In genomic region chr17:42018988-42019387, GRCh38 we compare ENCODE assay signal across 13 cellular contexts. TPM values are rescaled to one million over a fixed set of nuclear protein-coding genes. Genes with fewer than 3 reads are reported as not detected.
DNase-seq lines count a peak whose midpoint lies in the region; ATAC-seq and TF ChIP-seq lines count a peak whose summit lies in the region.
"Had no signal": no experiment of that assay in that cellular context is flagged by ENCODE, and none has a peak within 500 bp of the region (broad histone marks: within the 10 kb centered on the region; RNA-seq: fewer than 3 reads in every experiment).

No MANE protein-coding gene starts in this region.

- POLR2A ChIA-PET in T-cell (lab: Charles Lee) = interaction anchor here in 1 of 2 donors (1.6 kb wide), 1 partner anchor 88 kb away, joined by 3 read pairs; the partner anchor contains the start of gene ODAD4

- CTCF ChIA-PET in activated naive CD4-positive, alpha-beta T cell treated with anti-CD3 and anti-CD28 coated beads, Interleukin-2, amount 10 ng/mL, durations not matched to agents 7 days and 5 days (lab: Charles Lee) = interaction anchor here (0.7 to 14.4 kb wide), 6 partner anchors 43 to 159 kb away, joined by 3 to 222 read pairs (median 4); partner anchors contain the start of genes CNP, DHX58 and KAT2A
- CTCF ChIA-PET in T-cell (lab: Charles Lee) = interaction anchor here (0.6 to 1.9 kb wide), 3 partner anchors 8 to 586 kb away, joined by 5 to 11 read pairs (median 7); no protein-coding TSS in a partner anchor

- DNase-seq in activated naive CD4-positive, alpha-beta T cell treated with anti-CD3 and anti-CD28 coated beads, Interleukin-2, amount 10 ng/mL, durations not matched to agents 7 days and 5 days = no peak
- DNase-seq in activated naive CD4-positive, alpha-beta T cell (lab: John Stamatoyannopoulos, UW) = no peak
- DNase-seq in T-cell = no peak
- DNase-seq in effector memory CD8-positive, alpha-beta T cell = no peak
- no peak for DNase-seq in progenitor cell of endocrine pancreas (ENCODE audit: low spot score, unreplicated experiment)
- no peak for DNase-seq in T1000 (lab: John Stamatoyannopoulos, UW)
- DNase-seq: activated CD4-positive, CD25-positive, alpha-beta regulatory T cell treated with anti-CD3 and anti-CD28 coated beads, Interleukin-2, amount 50 U/mL, for 72 hours; GDM1; kidney glomerular epithelial cell; occipital lobe; stimulated activated CD4-positive, alpha-beta T cell treated with anti-CD3 and anti-CD28 coated beads, Interleukin-2, amount 100 ng/mL, for 48 hours had no signal

- H3K27me3 Mint-ChIP-seq in activated naive CD4-positive, alpha-beta T cell treated with anti-CD3 and anti-CD28 coated beads, Interleukin-2, amount 10 ng/mL, durations not matched to agents 7 days and 5 days = no peaks in the 10 kb centered on the region
- H3K27me3 Mint-ChIP-seq in T-cell = no peaks in the 10 kb centered on the region
- H3K27me3 Mint-ChIP-seq in effector memory CD8-positive, alpha-beta T cell = no peaks in the 10 kb centered on the region
- H3K27me3 Mint-ChIP-seq in progenitor cell of endocrine pancreas = no peaks in the 10 kb centered on the region

- no peak for TF ChIP-seq CTCF in progenitor cell of endocrine pancreas (IDR thresholded peaks at IDR 0.05; ENCODE audit: unreplicated experiment)

- peaks cover 15% of the 10 kb centered on the region for H3K36me3 Mint-ChIP-seq in activated naive CD4-positive, alpha-beta T cell treated with anti-CD3 and anti-CD28 coated beads, Interleukin-2, amount 10 ng/mL, durations not matched to agents 7 days and 5 days
- peaks cover 11% of the 10 kb centered on the region for H3K36me3 Mint-ChIP-seq in T-cell
- H3K36me3 Mint-ChIP-seq in effector memory CD8-positive, alpha-beta T cell (ENCODE audit: insufficient read depth) = peaks cover 30% of the 10 kb centered on the region
- peaks cover 4% of the 10 kb centered on the region for H3K36me3 Mint-ChIP-seq in progenitor cell of endocrine pancreas (ENCODE audit: insufficient read depth)

- H3K9me3 Mint-ChIP-seq in activated naive CD4-positive, alpha-beta T cell treated with anti-CD3 and anti-CD28 coated beads, Interleukin-2, amount 10 ng/mL, durations not matched to agents 7 days and 5 days = no peaks in the 10 kb centered on the region
- H3K9me3 Mint-ChIP-seq in T-cell = no peaks in the 10 kb centered on the region
- peaks cover 0 to 2% of the 10 kb centered on the region in 2 donors for H3K9me3 Mint-ChIP-seq in effector memory CD8-positive, alpha-beta T cell
- no peaks in the 10 kb centered on the region for H3K9me3 Mint-ChIP-seq in progenitor cell of endocrine pancreas (ENCODE audit: low read depth)

- H3K4me1 Mint-ChIP-seq in activated naive CD4-positive, alpha-beta T cell treated with anti-CD3 and anti-CD28 coated beads, Interleukin-2, amount 10 ng/mL, durations not matched to agents 7 days and 5 days = peaks cover 56% of the 10 kb centered on the region
- peaks cover 57 to 70% (median 65%) of the 10 kb centered on the region in 3 donors for H3K4me1 Mint-ChIP-seq in T-cell
- H3K4me1 Mint-ChIP-seq in effector memory CD8-positive, alpha-beta T cell (ENCODE audit: low read depth in 2 of 2) = peaks cover 50 to 53% of the 10 kb centered on the region in 2 donors
- peaks cover 22% of the 10 kb centered on the region for H3K4me1 Mint-ChIP-seq in progenitor cell of endocrine pancreas (ENCODE audit: low read depth)

- H3K4me3 Mint-ChIP-seq in activated naive CD4-positive, alpha-beta T cell treated with anti-CD3 and anti-CD28 coated beads, Interleukin-2, amount 10 ng/mL, durations not matched to agents 7 days and 5 days = peak overlapping the region; percentile 21
- H3K4me3 Mint-ChIP-seq in T-cell = peak overlapping the region; percentile 93 to 100 (median 99)
- peak overlapping the region; percentile 96 to 99 for H3K4me3 Mint-ChIP-seq in effector memory CD8-positive, alpha-beta T cell
- peak overlapping the region; percentile 88 for H3K4me3 Mint-ChIP-seq in progenitor cell of endocrine pancreas (ENCODE audit: low read depth)

- ATAC-seq in T-cell (replicated peaks in 1 of 4) (no peak), HG03571 (IDR thresholded peaks at IDR 0.05; ENCODE audit: unreplicated experiment) (no peak), HG02973 (IDR thresholded peaks at IDR 0.05; ENCODE audit: unreplicated experiment) (no peak)
- ATAC-seq in effector memory CD8-positive, alpha-beta T cell (replicated peaks) = no peak

- no peak overlapping the region for H3K27ac Mint-ChIP-seq in activated naive CD4-positive, alpha-beta T cell treated with anti-CD3 and anti-CD28 coated beads, Interleukin-2, amount 10 ng/mL, durations not matched to agents 7 days and 5 days
- H3K27ac Mint-ChIP-seq in T-cell (no peak overlapping the region), progenitor cell of endocrine pancreas (peak overlapping the region; percentile 20)
- H3K27ac Mint-ChIP-seq in effector memory CD8-positive, alpha-beta T cell = no peak overlapping the region

RNA-seq across cellular contexts. Expression of gene NKIRAS2, which starts 0.9 kb away (rescaled TPM):
- total RNA-seq in T-cell (10 to 100 TPM; 11.0 to 19.6 (median 18.4) TPM), progenitor cell of endocrine pancreas (44.8 and 48.1 TPM in 2 replicates)

RNA-seq across cellular contexts. Expression of gene DNAJC7, which starts 1.7 kb away (rescaled TPM):
- total RNA-seq in T-cell = 100 to 1,000 TPM; 107 to 129 (median 112) TPM
- 113 and 117 TPM in 2 replicates for total RNA-seq in progenitor cell of endocrine pancreas

RNA-seq across cellular contexts. Expression of gene C17orf113, which starts 31.4 kb away (rescaled TPM):
- total RNA-seq in T-cell = 1 to 10 TPM in 1 of 5 donors, under 1 TPM in 4; 0.35 to 1.1 (median 0.89) TPM
- total RNA-seq in progenitor cell of endocrine pancreas = 3.2 and 3.7 TPM in 2 replicates

RNA-seq across cellular contexts. Expression of gene CNP, which starts 52.4 kb away (rescaled TPM):
- total RNA-seq in T-cell (10 to 100 TPM; 24.4 to 36.2 (median 34.3) TPM), progenitor cell of endocrine pancreas (98.7 and 102 TPM in 2 replicates)

Comparison
In these comparisons a context has a peak if more than half of its experiments do, and no peak if none do; other contexts are left out.
1. H3K4me3 Mint-ChIP-seq: peak in every context shown above with its lines; median percentile 99 in T-cell; 98 in effector memory CD8-positive, alpha-beta T cell; 88 in progenitor cell of endocrine pancreas; 21 in activated naive CD4-positive, alpha-beta T cell treated with anti-CD3 and anti-CD28 coated beads, Interleukin-2, amount 10 ng/mL, durations not matched to agents 7 days and 5 days.